In genomic region chr4:168113059-168113458, GRCh38 we compare ENCODE assay signal across 9 cellular contexts. TPM values are rescaled to one million over a fixed set of nuclear protein-coding genes. Genes with fewer than 3 reads are reported as not detected.
"Had no signal": no experiment of that assay in that cellular context is flagged by ENCODE, and none has a peak within 500 bp of the region (broad histone marks: within the 10 kb centered on the region; RNA-seq: fewer than 3 reads in every experiment).

No MANE protein-coding gene starts in this region.

RNA-seq across cellular contexts. Expression of gene ANXA10, which starts 20.7 kb away (rescaled TPM):
- total RNA-seq: subcutaneous adipose tissue, suprapubic skin, thyroid gland, tibial nerve, upper lobe of left lung, upper lobe of right lung, urinary bladder, uterus, vagina had no signal
